In the genomic region with DNA sequence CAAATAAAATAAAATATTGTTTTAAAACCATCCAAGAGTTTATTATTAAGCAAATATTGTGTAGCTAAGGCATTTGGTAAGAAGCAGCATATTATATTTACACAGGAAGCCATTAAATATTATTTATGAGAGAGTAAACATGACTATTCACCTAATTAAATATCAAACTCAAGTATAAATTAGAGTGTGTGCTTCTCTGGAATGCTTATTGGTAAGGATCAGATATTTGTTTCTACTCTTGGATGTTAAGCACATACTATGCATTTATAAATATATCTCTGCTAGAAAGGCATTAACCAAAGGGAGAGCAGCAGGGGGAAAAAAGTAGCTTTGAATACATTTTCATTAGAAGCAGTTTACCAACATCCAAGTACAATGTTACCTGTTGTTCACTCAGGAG, we compare ENCODE assay signal across 5 cellular contexts.
A peak's percentile ranks its signal among the peaks of the same experiment; 100 is the strongest.
DNase-seq lines count a peak whose midpoint lies in the region; ATAC-seq, FAIRE-seq and TF ChIP-seq lines count a peak whose summit lies in the region.
"Not testable (repeated sequence)": the region's sequence is repeated elsewhere in the genome, so short reads cannot be mapped to it uniquely, and the experiment has no call there.

No MANE protein-coding gene starts in this region.

- peak; percentile 92 for ATAC-seq in PC-3

- BruUV-seq in PC-3 (replicated peaks; lab: Mats Ljungman, UMichigan): not testable (repeated sequence)

- H3K4me2 ChIP-seq in PC-3 (ENCODE audit: low read length): not testable (repeated sequence)

- 0 out of 2 replicates have a peak, but pooled peaks cover 13% of the 10 kb centered on the region for H3K9me3 ChIP-seq in PC-3 (ENCODE audit: low read length)

- not testable (repeated sequence) for DNase-seq in D721Med (ENCODE audit: insufficient read length, low spot score); GM18507 (ENCODE audit: extremely low spot score, insufficient read length, low read depth); HTR-8/SVneo (ENCODE audit: insufficient read length, low spot score); frontal cortex (ENCODE audit: low spot score in 2 of 2)
- DNase-seq in PC-3: peak; percentile 11

- not testable (repeated sequence) for H3K27ac ChIP-seq in PC-3 (ENCODE audit: low read length)

- not testable (repeated sequence) for H3K27me3 ChIP-seq in PC-3 (ENCODE audit: low read length)

- not testable (repeated sequence) for H3F3A ChIP-seq in PC-3 (ENCODE audit: low read length, unreplicated experiment)

- H3K9ac ChIP-seq in PC-3 (ENCODE audit: low read length): not testable (repeated sequence)

- not testable (repeated sequence) for H3K36me3 ChIP-seq in PC-3 (ENCODE audit: low read depth, low read length)

- not testable (repeated sequence) for TF ChIP-seq CTCF in D721Med (IDR thresholded peaks at IDR 0.05; ENCODE audit: insufficient read depth, missing control alignments); PC-3 (conservative IDR thresholded peaks at IDR 0.05; ENCODE audit: low read depth, low read length)

- H4K20me1 ChIP-seq in PC-3 (ENCODE audit: low read length): not testable (repeated sequence)

- not testable (repeated sequence) for H3K4me3 ChIP-seq in PC-3 (ENCODE audit: low read length)

- POLR2A ChIA-PET in PC-3 (lab: Charles Lee; ENCODE audit: unreplicated experiment): not testable (repeated sequence)

- CTCF ChIA-PET in PC-3 (lab: Charles Lee): not testable (repeated sequence)

- H3K4me1 ChIP-seq in PC-3 (ENCODE audit: insufficient read depth, low read length): not testable (repeated sequence)

- intact Hi-C loops in PC-3 (cut with micrococcal nuclease): not testable (repeated sequence)

- H2AFZ ChIP-seq in PC-3 (ENCODE audit: low read length): not testable (repeated sequence)

- peak; percentile 88 for FAIRE-seq in D721Med (lab: Jason Lieb, UNC)
- FAIRE-seq in GM18507 (lab: Jason Lieb, UNC): peak; percentile 21
- FAIRE-seq in HTR-8/SVneo (lab: Jason Lieb, UNC): peak; percentile 33
- peak; percentile 3 for FAIRE-seq in frontal cortex (lab: Jason Lieb, UNC)

- not testable (repeated sequence) for H3K9me2 ChIP-seq in PC-3 (replicated peaks; ENCODE audit: low read length)

- not testable (repeated sequence) for H3K79me2 ChIP-seq in PC-3 (ENCODE audit: low read length)
